ENCODE assay signal across 27 cellular contexts in genomic region chr2:120767486-120768005, GRCh38. TPM values are rescaled to one million over a fixed set of nuclear protein-coding genes. Genes with fewer than 3 reads are reported as not detected.
DNase-seq lines count a peak whose midpoint lies in the region; TF ChIP-seq lines count a peak whose summit lies in the region.
"Had no signal": no experiment of that assay in that cellular context is flagged by ENCODE, and none has a peak within 500 bp of the region (broad histone marks: within the 10 kb centered on the region; RNA-seq: fewer than 3 reads in every experiment).

No MANE protein-coding gene starts in this region.

- H3K36me3 ChIP-seq in mesodermal cell (ENCODE audit: control insufficient read depth, insufficient read depth, low read length): peaks cover 8% of the 10 kb centered on the region
- no peaks in the 10 kb centered on the region for H3K36me3 ChIP-seq in uterus

- peak overlapping the region; percentile 95 for H3K27ac ChIP-seq in mesodermal cell (ENCODE audit: low read depth, low read length, severe bottlenecking)
- H3K27ac ChIP-seq in uterus: peak overlapping the region in 1 of 2 donors; percentile 74
- H3K27ac ChIP-seq: 22Rv1 had no signal

- WGBS in mesodermal cell (ENCODE audit: insufficient coverage in 2 of 2), 2 experiments: 89 to 90% methylated on average over 6 to 8 of the region's 10 CpGs

- peaks cover 86% of the 10 kb centered on the region for H3K4me1 ChIP-seq in mesodermal cell (ENCODE audit: control insufficient read depth, insufficient read depth, low read length, poor library complexity, severe bottlenecking)
- H3K4me1 ChIP-seq in uterus: peaks cover 22 to 27% of the 10 kb centered on the region in 2 donors

- no peaks in the 10 kb centered on the region for H3K9me3 ChIP-seq in mesodermal cell (ENCODE audit: control insufficient read depth, low read length)
- no peaks in the 10 kb centered on the region for H3K9me3 ChIP-seq in uterus

- peak; percentile 38 for DNase-seq in activated effector memory CD4-positive, alpha-beta T cell treated with anti-CD3 and anti-CD28 coated beads, Interleukin-2, amount 50 U/mL, for 16 hours
- no peak for DNase-seq in activated effector memory CD4-positive, alpha-beta T cell treated with Interleukin-2 at 50 U/mL for 16 hours
- DNase-seq in cardiac septum (ENCODE audit: low spot score) (peak; percentile 67), uterus (peak; percentile 11 to 13), erythroblast (lab: John Stamatoyannopoulos, UW) (no peak), H4 (ENCODE audit: low spot score) (no peak), NCI-H510A (lab: John Stamatoyannopoulos, UW) (no peak)
- DNase-seq: activated CD4-positive, alpha-beta T cell treated with anti-CD3 and anti-CD28 coated beads for 1 hour; activated CD8-positive, alpha-beta memory T cell treated with anti-CD3 and anti-CD28 coated beads for 24 hours; activated naive CD4-positive, alpha-beta T cell treated with Interleukin-2 at 50 U/mL for 16 hours; activated T-cell treated with anti-CD3 and anti-CD28 coated beads, Interleukin-2, amount 50 U/mL, for 24 hours; AML-193; amniotic stem cell; caudate nucleus; DMS53; foreskin melanocyte; hypothalamus; NCI-H1105; NCI-H2029; NCI-H226; NCI-H774; SHP77 treated with DMSO at 0.1 percent for 48 hours; stimulated activated CD4-positive, alpha-beta T cell treated with anti-CD3 and anti-CD28 coated beads, Interleukin-2, amount 100 ng/mL, for 24 hours had no signal

- TF ChIP-seq CTCF in uterus (IDR thresholded peaks at IDR 0.05): no peak

- no peaks in the 10 kb centered on the region for H3K27me3 ChIP-seq in uterus

- TF ChIP-seq POLR2A in uterus (IDR thresholded peaks at IDR 0.05) (no peak), erythroblast (IDR thresholded peaks at IDR 0.05; ENCODE audit: low read length) (no peak)

- H3K4me3 ChIP-seq in mesodermal cell (ENCODE audit: extremely low read depth, insufficient read depth, low read length, poor library complexity, severe bottlenecking) (no peak overlapping the region), uterus (no peak overlapping the region)

- intact Hi-C loops in cardiac septum (cut with DNase I) (no loop called here), uterus (cut with DNase I; ENCODE audit: low total_unique reads) (no loop called here)

RNA-seq across cellular contexts. Expression of gene GLI2, which starts 31.9 kb away (rescaled TPM):
- total RNA-seq in cardiac septum (1.8 TPM), uterus (10 to 100 TPM in 2 of 4 donors, 1 to 10 TPM in 2; 2.9 to 23.6 (median 12.9) TPM)
- 20.8 TPM for polyA plus RNA-seq in mesodermal cell (2013, experiment 1 of 2)
- polyA plus RNA-seq in mesodermal cell (2013, experiment 2 of 2): 16.2 TPM
- total RNA-seq in H4 (2014; rRNA removed; shearing (Covaris generic)): 1.9 and 2.0 TPM in 2 replicates
- total RNA-seq: CD8-positive, alpha-beta memory T cell; naive thymus-derived CD8-positive, alpha-beta T cell had no signal
- polyA plus RNA-seq: CD8-positive, alpha-beta memory T cell; naive thymus-derived CD8-positive, alpha-beta T cell had no signal

Comparison
In these comparisons a context has a peak if more than half of its experiments do, and no peak if none do; other contexts are left out.
1. DNase-seq: peak in activated effector memory CD4-positive, alpha-beta T cell treated with anti-CD3 and anti-CD28 coated beads, Interleukin-2, amount 50 U/mL, for 16 hours (single experiment), cardiac septum (single experiment) and uterus (2 of 2); none in activated effector memory CD4-positive, alpha-beta T cell treated with Interleukin-2 at 50 U/mL for 16 hours (single experiment), erythroblast (0 of 2), H4 (single experiment) and NCI-H510A (single experiment).